Comparison of ENCODE assay signal across 16 cellular contexts in the genomic region with DNA sequence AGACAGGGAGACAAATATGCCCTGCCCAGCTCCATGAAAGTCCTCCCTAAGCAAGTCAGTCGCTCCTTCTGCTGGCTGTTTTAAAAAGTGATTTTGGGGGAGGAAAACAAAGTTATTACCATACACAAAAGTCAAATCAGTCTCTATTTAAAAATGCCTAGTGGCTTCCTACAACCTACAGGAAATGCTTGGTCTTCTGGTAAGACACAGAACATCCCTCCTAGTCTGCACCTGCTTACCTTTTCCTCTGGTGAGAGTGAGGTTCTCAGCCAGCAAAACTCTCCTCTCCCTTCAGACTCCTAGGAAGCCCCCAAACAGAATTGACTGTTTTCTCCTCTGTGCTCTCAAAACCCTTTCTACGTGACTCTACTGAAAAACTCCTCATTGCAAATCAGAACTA. TPM values are rescaled to one million over a fixed set of nuclear protein-coding genes. Genes with fewer than 3 reads are reported as not detected.
A peak's percentile ranks its signal among the peaks of the same experiment; 100 is the strongest.
DNase-seq lines count a peak whose midpoint lies in the region; ATAC-seq lines count a peak whose summit lies in the region.
"Had no signal": no experiment of that assay in that cellular context is flagged by ENCODE, and none has a peak within 500 bp of the region (broad histone marks: within the 10 kb centered on the region; RNA-seq: fewer than 3 reads in every experiment).

No MANE protein-coding gene starts in this region.

- no peaks in the 10 kb centered on the region for H3K4me1 ChIP-seq in CD8-positive, alpha-beta memory T cell (ENCODE audit: insufficient read depth, low read length)
- H3K4me1 ChIP-seq: Caco-2 had no signal

- POLR2A ChIA-PET in activated CD4-positive, alpha-beta memory T cell treated with anti-CD3 and anti-CD28 coated beads, Interleukin-2, amount 10 ng/mL, durations not matched to agents 7 days and 5 days (lab: Charles Lee) = no interaction called here
- POLR2A ChIA-PET in activated CD4-positive, alpha-beta memory T cell treated with anti-CD3 and anti-CD28 coated beads for 36 hours (lab: Charles Lee) = no interaction called here
- POLR2A ChIA-PET in T-cell (lab: Charles Lee) = no interaction called here
- POLR2A ChIA-PET in CD8-positive, alpha-beta memory T cell (lab: Charles Lee) = no interaction called here

- H3K27ac Mint-ChIP-seq in activated CD4-positive, alpha-beta memory T cell treated with anti-CD3 and anti-CD28 coated beads, Interleukin-2, amount 10 ng/mL, durations not matched to agents 7 days and 5 days = peak overlapping the region; percentile 26
- no peak overlapping the region for H3K27ac Mint-ChIP-seq in activated CD4-positive, alpha-beta memory T cell treated with anti-CD3 and anti-CD28 coated beads for 36 hours
- peak overlapping the region; percentile 2 for H3K27ac Mint-ChIP-seq in activated naive CD4-positive, alpha-beta T cell treated with anti-CD3 and anti-CD28 coated beads, Interleukin-2, amount 50 U/mL, for 24 hours
- H3K27ac Mint-ChIP-seq in activated T-helper 1 cell treated with anti-CD3 and anti-CD28 coated beads, Interleukin-12 subunit alpha, Interleukin-12 subunit beta, Interleukin-2, Interleukin-4 antibody, amounts not matched to agents 30 ng/mL and 10 ng/mL and 1 ng/mL, durations not matched to agents 14 hours and 24 hours and 36 hours = peak overlapping the region; percentile 81
- peak overlapping the region in 1 of 2 donors; percentile 16 for H3K27ac Mint-ChIP-seq in T-cell
- peak overlapping the region in 1 of 8 donors; percentile 39 for H3K27ac Mint-ChIP-seq in CD8-positive, alpha-beta memory T cell
- H3K27ac Mint-ChIP-seq: B cell, H9 had no signal

- H3K27ac ChIP-seq in CD8-positive, alpha-beta memory T cell (ENCODE audit: low read depth, low read length) = no peak overlapping the region
- H3K27ac ChIP-seq: BLaER1 treated with 17β-estradiol and CSF1 and Interleukin-3, amounts not matched to agents 10 nM and 100 nM had no signal

- H3K4me1 Mint-ChIP-seq in activated CD4-positive, alpha-beta memory T cell treated with anti-CD3 and anti-CD28 coated beads, Interleukin-2, amount 10 ng/mL, durations not matched to agents 7 days and 5 days = peaks cover 65% of the 10 kb centered on the region
- no peaks in the 10 kb centered on the region for H3K4me1 Mint-ChIP-seq in activated CD4-positive, alpha-beta memory T cell treated with anti-CD3 and anti-CD28 coated beads for 36 hours (ENCODE audit: low read depth)
- H3K4me1 Mint-ChIP-seq in activated naive CD4-positive, alpha-beta T cell treated with anti-CD3 and anti-CD28 coated beads, Interleukin-2, amount 50 U/mL, for 24 hours = peaks cover 25% of the 10 kb centered on the region
- H3K4me1 Mint-ChIP-seq in activated T-helper 1 cell treated with anti-CD3 and anti-CD28 coated beads, Interleukin-12 subunit alpha, Interleukin-12 subunit beta, Interleukin-2, Interleukin-4 antibody, amounts not matched to agents 30 ng/mL and 10 ng/mL and 1 ng/mL, durations not matched to agents 14 hours and 24 hours and 36 hours (ENCODE audit: low read depth) = peaks cover 39% of the 10 kb centered on the region
- peaks cover 11 to 14% (median 12%) of the 10 kb centered on the region in 3 donors for H3K4me1 Mint-ChIP-seq in T-cell
- peaks cover 0 to 7% (median 4%) of the 10 kb centered on the region in 3 donors for H3K4me1 Mint-ChIP-seq in CD8-positive, alpha-beta memory T cell
- H3K4me1 Mint-ChIP-seq: B cell, H9 had no signal

- peaks cover 3% of the 10 kb centered on the region for H3K9me3 ChIP-seq in CD8-positive, alpha-beta memory T cell (ENCODE audit: low read length)
- H3K9me3 ChIP-seq: Caco-2 had no signal

- H3K36me3 Mint-ChIP-seq in activated CD4-positive, alpha-beta memory T cell treated with anti-CD3 and anti-CD28 coated beads, Interleukin-2, amount 10 ng/mL, durations not matched to agents 7 days and 5 days (ENCODE audit: low read depth) = peaks cover 92% of the 10 kb centered on the region
- peaks cover 59% of the 10 kb centered on the region for H3K36me3 Mint-ChIP-seq in activated CD4-positive, alpha-beta memory T cell treated with anti-CD3 and anti-CD28 coated beads for 36 hours
- peaks cover 68% of the 10 kb centered on the region for H3K36me3 Mint-ChIP-seq in activated naive CD4-positive, alpha-beta T cell treated with anti-CD3 and anti-CD28 coated beads, Interleukin-2, amount 50 U/mL, for 24 hours
- H3K36me3 Mint-ChIP-seq in activated T-helper 1 cell treated with anti-CD3 and anti-CD28 coated beads, Interleukin-12 subunit alpha, Interleukin-12 subunit beta, Interleukin-2, Interleukin-4 antibody, amounts not matched to agents 30 ng/mL and 10 ng/mL and 1 ng/mL, durations not matched to agents 14 hours and 24 hours and 36 hours (ENCODE audit: low read depth) = peaks cover 68% of the 10 kb centered on the region
- H3K36me3 Mint-ChIP-seq in T-cell = peaks cover 86% of the 10 kb centered on the region
- peaks cover 33 to 74% (median 66%) of the 10 kb centered on the region in 3 donors for H3K36me3 Mint-ChIP-seq in CD8-positive, alpha-beta memory T cell

- no peak for ATAC-seq in T-cell (replicated peaks in 1 of 4)

- H3K9me3 Mint-ChIP-seq in activated CD4-positive, alpha-beta memory T cell treated with anti-CD3 and anti-CD28 coated beads, Interleukin-2, amount 10 ng/mL, durations not matched to agents 7 days and 5 days = peaks cover 8% of the 10 kb centered on the region
- H3K9me3 Mint-ChIP-seq in activated CD4-positive, alpha-beta memory T cell treated with anti-CD3 and anti-CD28 coated beads for 36 hours = peaks cover 27% of the 10 kb centered on the region
- peaks cover 10% of the 10 kb centered on the region for H3K9me3 Mint-ChIP-seq in activated naive CD4-positive, alpha-beta T cell treated with anti-CD3 and anti-CD28 coated beads, Interleukin-2, amount 50 U/mL, for 24 hours
- H3K9me3 Mint-ChIP-seq in activated T-helper 1 cell treated with anti-CD3 and anti-CD28 coated beads, Interleukin-12 subunit alpha, Interleukin-12 subunit beta, Interleukin-2, Interleukin-4 antibody, amounts not matched to agents 30 ng/mL and 10 ng/mL and 1 ng/mL, durations not matched to agents 14 hours and 24 hours and 36 hours = peaks cover 8% of the 10 kb centered on the region
- peaks cover 0 to 29% (median 21%) of the 10 kb centered on the region in 3 donors for H3K9me3 Mint-ChIP-seq in T-cell
- peaks cover 11 to 45% (median 24%) of the 10 kb centered on the region in 5 donors for H3K9me3 Mint-ChIP-seq in CD8-positive, alpha-beta memory T cell

- intact Hi-C loops in activated CD4-positive, alpha-beta memory T cell treated with anti-CD3 and anti-CD28 coated beads for 36 hours (cut with micrococcal nuclease) = no loop called here
- intact Hi-C loops in activated T-helper 1 cell treated with anti-CD3 and anti-CD28 coated beads, Interleukin-12 subunit alpha, Interleukin-12 subunit beta, Interleukin-2, Interleukin-4 antibody, amounts not matched to agents 30 ng/mL and 10 ng/mL and 1 ng/mL, durations not matched to agents 14 hours and 24 hours and 36 hours (cut with micrococcal nuclease) = no loop called here

- no peak for DNase-seq in activated CD4-positive, alpha-beta memory T cell treated with anti-CD3 and anti-CD28 coated beads, Interleukin-2, amount 10 ng/mL, durations not matched to agents 7 days and 5 days
- DNase-seq in activated CD4-positive, alpha-beta memory T cell treated with anti-CD3 and anti-CD28 coated beads for 36 hours = no peak
- no peak for DNase-seq in activated naive CD4-positive, alpha-beta T cell treated with anti-CD3 and anti-CD28 coated beads, Interleukin-2, amount 50 U/mL, for 16 hours
- peak; percentile 72 for DNase-seq in Jurkat, Clone E6-1 (ENCODE audit: low read depth, low spot score)
- no peak for DNase-seq in activated T-helper 1 cell treated with anti-CD3 and anti-CD28 coated beads, Interleukin-12 subunit alpha, Interleukin-12 subunit beta, Interleukin-2, Interleukin-4 antibody, amounts not matched to agents 30 ng/mL and 10 ng/mL and 1 ng/mL, durations not matched to agents 14 hours and 24 hours and 36 hours (ENCODE audit: low spot score)
- DNase-seq in T-cell = no peak
- no peak for DNase-seq in CD8-positive, alpha-beta memory T cell
- DNase-seq: Caco-2, DMS79, GF-D8, H9, IMR-90 had no signal

- H3K27me3 ChIP-seq in CD8-positive, alpha-beta memory T cell (ENCODE audit: insufficient read depth, low read length, poor library complexity, severe bottlenecking) = no peaks in the 10 kb centered on the region
- H3K27me3 ChIP-seq: BLaER1 treated with 17β-estradiol and CSF1 and Interleukin-3, amounts not matched to agents 10 nM and 100 nM had no signal

- no peak overlapping the region for H3K4me3 Mint-ChIP-seq in activated CD4-positive, alpha-beta memory T cell treated with anti-CD3 and anti-CD28 coated beads, Interleukin-2, amount 10 ng/mL, durations not matched to agents 7 days and 5 days
- no peak overlapping the region for H3K4me3 Mint-ChIP-seq in activated CD4-positive, alpha-beta memory T cell treated with anti-CD3 and anti-CD28 coated beads for 36 hours
- H3K4me3 Mint-ChIP-seq in activated naive CD4-positive, alpha-beta T cell treated with anti-CD3 and anti-CD28 coated beads, Interleukin-2, amount 50 U/mL, for 24 hours = no peak overlapping the region
- H3K4me3 Mint-ChIP-seq in activated T-helper 1 cell treated with anti-CD3 and anti-CD28 coated beads, Interleukin-12 subunit alpha, Interleukin-12 subunit beta, Interleukin-2, Interleukin-4 antibody, amounts not matched to agents 30 ng/mL and 10 ng/mL and 1 ng/mL, durations not matched to agents 14 hours and 24 hours and 36 hours = no peak overlapping the region
- no peak overlapping the region for H3K4me3 Mint-ChIP-seq in T-cell
- H3K4me3 Mint-ChIP-seq in CD8-positive, alpha-beta memory T cell = no peak overlapping the region
- H3K4me3 Mint-ChIP-seq: B cell, H9 had no signal

- CTCF ChIA-PET in activated CD4-positive, alpha-beta memory T cell treated with anti-CD3 and anti-CD28 coated beads, Interleukin-2, amount 10 ng/mL, durations not matched to agents 7 days and 5 days (lab: Charles Lee) = no interaction called here
- CTCF ChIA-PET in activated CD4-positive, alpha-beta memory T cell treated with anti-CD3 and anti-CD28 coated beads for 36 hours (lab: Charles Lee) = no interaction called here
- CTCF ChIA-PET in T-cell (lab: Charles Lee) = no interaction called here
- CTCF ChIA-PET in CD8-positive, alpha-beta memory T cell (lab: Charles Lee) = no interaction called here

- no peak overlapping the region for H3K4me3 ChIP-seq in Jurkat, Clone E6-1 (ENCODE audit: low read length)
- H3K4me3 ChIP-seq in CD8-positive, alpha-beta memory T cell (ENCODE audit: low read length) = no peak overlapping the region
- H3K4me3 ChIP-seq: BLaER1 treated with 17β-estradiol and CSF1 and Interleukin-3, amounts not matched to agents 10 nM and 100 nM had no signal

- H3K36me3 ChIP-seq in CD8-positive, alpha-beta memory T cell (ENCODE audit: insufficient read depth, low read length) = peaks cover 15% of the 10 kb centered on the region

- no peaks in the 10 kb centered on the region for H3K27me3 Mint-ChIP-seq in activated CD4-positive, alpha-beta memory T cell treated with anti-CD3 and anti-CD28 coated beads, Interleukin-2, amount 10 ng/mL, durations not matched to agents 7 days and 5 days
- H3K27me3 Mint-ChIP-seq in activated CD4-positive, alpha-beta memory T cell treated with anti-CD3 and anti-CD28 coated beads for 36 hours = no peaks in the 10 kb centered on the region
- no peaks in the 10 kb centered on the region for H3K27me3 Mint-ChIP-seq in activated naive CD4-positive, alpha-beta T cell treated with anti-CD3 and anti-CD28 coated beads, Interleukin-2, amount 50 U/mL, for 24 hours
- no peaks in the 10 kb centered on the region for H3K27me3 Mint-ChIP-seq in activated T-helper 1 cell treated with anti-CD3 and anti-CD28 coated beads, Interleukin-12 subunit alpha, Interleukin-12 subunit beta, Interleukin-2, Interleukin-4 antibody, amounts not matched to agents 30 ng/mL and 10 ng/mL and 1 ng/mL, durations not matched to agents 14 hours and 24 hours and 36 hours (ENCODE audit: insufficient read depth)
- H3K27me3 Mint-ChIP-seq in T-cell = no peaks in the 10 kb centered on the region
- H3K27me3 Mint-ChIP-seq in CD8-positive, alpha-beta memory T cell = no peaks in the 10 kb centered on the region
- H3K27me3 Mint-ChIP-seq: B cell had no signal

RNA-seq across cellular contexts. Expression of a gene that starts 13.5 kb away (rescaled TPM):
- 10 to 100 TPM; 84.8 to 91.1 TPM for total RNA-seq in activated CD4-positive, alpha-beta memory T cell treated with anti-CD3 and anti-CD28 coated beads, Interleukin-2, amount 10 ng/mL, durations not matched to agents 7 days and 5 days
- 1 to 10 TPM; 6.6 to 6.8 TPM for total RNA-seq in activated CD4-positive, alpha-beta memory T cell treated with anti-CD3 and anti-CD28 coated beads for 36 hours
- polyA plus RNA-seq in Jurkat, Clone E6-1 (2012; ENCODE audit: insufficient read depth, insufficient read length) = 19.8 TPM
- total RNA-seq in activated T-helper 1 cell treated with anti-CD3 and anti-CD28 coated beads, Interleukin-12 subunit alpha, Interleukin-12 subunit beta, Interleukin-2, Interleukin-4 antibody, amounts not matched to agents 30 ng/mL and 10 ng/mL and 1 ng/mL, durations not matched to agents 14 hours and 24 hours and 36 hours = 4.1 and 7.4 TPM in 2 replicates
- total RNA-seq in T-cell = 10 to 100 TPM in 1 of 5 donors, 1 to 10 TPM in 4; 6.5 to 15.2 (median 9.1) TPM
- total RNA-seq in CD8-positive, alpha-beta memory T cell = 1 to 10 TPM in 1 of 2 experiments, under 1 TPM in 1; 0.62 to 1.1 TPM
- 10.9 TPM for polyA plus RNA-seq in CD8-positive, alpha-beta memory T cell

RNA-seq across cellular contexts. Expression of a gene that starts 25.4 kb away (rescaled TPM):
- 100 to 1,000 TPM; 119 to 120 TPM for total RNA-seq in activated CD4-positive, alpha-beta memory T cell treated with anti-CD3 and anti-CD28 coated beads, Interleukin-2, amount 10 ng/mL, durations not matched to agents 7 days and 5 days
- total RNA-seq in activated CD4-positive, alpha-beta memory T cell treated with anti-CD3 and anti-CD28 coated beads for 36 hours = 1 to 10 TPM; 7.9 to 8.6 TPM
- polyA plus RNA-seq in Jurkat, Clone E6-1 (2012; ENCODE audit: insufficient read depth, insufficient read length) = 5.7 TPM
- total RNA-seq in activated T-helper 1 cell treated with anti-CD3 and anti-CD28 coated beads, Interleukin-12 subunit alpha, Interleukin-12 subunit beta, Interleukin-2, Interleukin-4 antibody, amounts not matched to agents 30 ng/mL and 10 ng/mL and 1 ng/mL, durations not matched to agents 14 hours and 24 hours and 36 hours = 2.2 and 2.4 TPM in 2 replicates
- total RNA-seq in T-cell = 10 to 100 TPM in 1 of 5 donors, 1 to 10 TPM in 4; 3.2 to 10.7 (median 7.2) TPM
- under 1 TPM; 0.85 to 1.00 TPM for total RNA-seq in CD8-positive, alpha-beta memory T cell
- polyA plus RNA-seq in CD8-positive, alpha-beta memory T cell = 7.6 TPM
- total RNA-seq: H1, H9, IMR-90 had no signal
- polyA plus RNA-seq: H1, IMR-90 had no signal

Comparison
In these comparisons a context has a peak if more than half of its experiments do, and no peak if none do; other contexts are left out.
1. RNA of a gene that starts 13.5 kb away (total RNA-seq): 84.8 to 91.1 TPM in activated CD4-positive, alpha-beta memory T cell treated with anti-CD3 and anti-CD28 coated beads, Interleukin-2, amount 10 ng/mL, durations not matched to agents 7 days and 5 days; 6.5 to 15.2 TPM in T-cell, 6.6 to 6.8 TPM in activated CD4-positive, alpha-beta memory T cell treated with anti-CD3 and anti-CD28 coated beads for 36 hours, 4.1 to 7.4 TPM in activated T-helper 1 cell treated with anti-CD3 and anti-CD28 coated beads, Interleukin-12 subunit alpha, Interleukin-12 subunit beta, Interleukin-2, Interleukin-4 antibody, amounts not matched to agents 30 ng/mL and 10 ng/mL and 1 ng/mL, durations not matched to agents 14 hours and 24 hours and 36 hours and 0.62 to 1.1 TPM in CD8-positive, alpha-beta memory T cell; every median in the first group is over 4 times any median in the second.
2. RNA of a gene that starts 25.4 kb away (total RNA-seq): 119 to 120 TPM in activated CD4-positive, alpha-beta memory T cell treated with anti-CD3 and anti-CD28 coated beads, Interleukin-2, amount 10 ng/mL, durations not matched to agents 7 days and 5 days; 7.9 to 8.6 TPM in activated CD4-positive, alpha-beta memory T cell treated with anti-CD3 and anti-CD28 coated beads for 36 hours, 3.2 to 10.7 TPM in T-cell, 2.2 to 2.4 TPM in activated T-helper 1 cell treated with anti-CD3 and anti-CD28 coated beads, Interleukin-12 subunit alpha, Interleukin-12 subunit beta, Interleukin-2, Interleukin-4 antibody, amounts not matched to agents 30 ng/mL and 10 ng/mL and 1 ng/mL, durations not matched to agents 14 hours and 24 hours and 36 hours and 0.85 to 1.00 TPM in CD8-positive, alpha-beta memory T cell; every median in the first group is over 10 times any median in the second.